ENCODE assay signal across 8 cellular contexts in genomic region chr9:127451681-127452480, GRCh38.
DNase-seq lines count a peak whose midpoint lies in the region; ATAC-seq lines count a peak whose summit lies in the region.

No MANE protein-coding gene starts in this region.

- peak; percentile 24 for ATAC-seq in HG02970 (IDR thresholded peaks at IDR 0.05; ENCODE audit: low FRiP score, unreplicated experiment)
- ATAC-seq in stimulated activated naive CD8-positive, alpha-beta T cell treated with anti-CD3 and anti-CD28 coated beads, Interleukin-15, amount 100 ng/mL, for 72 hours, result peak; percentile 41

- H3K9me3 Mint-ChIP-seq in stimulated activated naive CD8-positive, alpha-beta T cell treated with anti-CD3 and anti-CD28 coated beads, Interleukin-15, amount 100 ng/mL, for 72 hours, result no peaks in the 10 kb centered on the region

- peaks cover 62% of the 10 kb centered on the region for H3K4me1 Mint-ChIP-seq in stimulated activated naive CD8-positive, alpha-beta T cell treated with anti-CD3 and anti-CD28 coated beads, Interleukin-15, amount 100 ng/mL, for 72 hours

- H3K27ac Mint-ChIP-seq in stimulated activated naive CD8-positive, alpha-beta T cell treated with anti-CD3 and anti-CD28 coated beads, Interleukin-15, amount 100 ng/mL, for 72 hours, result peak overlapping the region; percentile 99

- no peaks in the 10 kb centered on the region for H3K27me3 Mint-ChIP-seq in stimulated activated naive CD8-positive, alpha-beta T cell treated with anti-CD3 and anti-CD28 coated beads, Interleukin-15, amount 100 ng/mL, for 72 hours

- peak; percentile 51 for DNase-seq in NCI-H2029 treated with DMSO at 0.1 percent for 48 hours (lab: John Stamatoyannopoulos, UW)
- no peak for DNase-seq in NCI-H2029 (lab: John Stamatoyannopoulos, UW)
- DNase-seq in NCI-H774 (lab: John Stamatoyannopoulos, UW), result peak; percentile 62
- DNase-seq in activated CD8-positive, alpha-beta memory T cell treated with anti-CD3 and anti-CD28 coated beads, Interleukin-2, amount 50 U/mL, for 48 hours, result peak; percentile 79
- peak; percentile 37 for DNase-seq in epidermal melanocyte (ENCODE audit: insufficient read length, low spot score)
- peak; percentile 58 for DNase-seq in midbrain (lab: John Stamatoyannopoulos, UW)
- DNase-seq in stimulated activated naive CD8-positive, alpha-beta T cell treated with anti-CD3 and anti-CD28 coated beads, Interleukin-15, amount 100 ng/mL, for 72 hours, result peak; percentile 44 to 66

- peak overlapping the region; percentile 93 to 95 for H3K4me3 Mint-ChIP-seq in stimulated activated naive CD8-positive, alpha-beta T cell treated with anti-CD3 and anti-CD28 coated beads, Interleukin-15, amount 100 ng/mL, for 72 hours
